Comparison of ENCODE assay signal across 8 cellular contexts in the genomic region with DNA sequence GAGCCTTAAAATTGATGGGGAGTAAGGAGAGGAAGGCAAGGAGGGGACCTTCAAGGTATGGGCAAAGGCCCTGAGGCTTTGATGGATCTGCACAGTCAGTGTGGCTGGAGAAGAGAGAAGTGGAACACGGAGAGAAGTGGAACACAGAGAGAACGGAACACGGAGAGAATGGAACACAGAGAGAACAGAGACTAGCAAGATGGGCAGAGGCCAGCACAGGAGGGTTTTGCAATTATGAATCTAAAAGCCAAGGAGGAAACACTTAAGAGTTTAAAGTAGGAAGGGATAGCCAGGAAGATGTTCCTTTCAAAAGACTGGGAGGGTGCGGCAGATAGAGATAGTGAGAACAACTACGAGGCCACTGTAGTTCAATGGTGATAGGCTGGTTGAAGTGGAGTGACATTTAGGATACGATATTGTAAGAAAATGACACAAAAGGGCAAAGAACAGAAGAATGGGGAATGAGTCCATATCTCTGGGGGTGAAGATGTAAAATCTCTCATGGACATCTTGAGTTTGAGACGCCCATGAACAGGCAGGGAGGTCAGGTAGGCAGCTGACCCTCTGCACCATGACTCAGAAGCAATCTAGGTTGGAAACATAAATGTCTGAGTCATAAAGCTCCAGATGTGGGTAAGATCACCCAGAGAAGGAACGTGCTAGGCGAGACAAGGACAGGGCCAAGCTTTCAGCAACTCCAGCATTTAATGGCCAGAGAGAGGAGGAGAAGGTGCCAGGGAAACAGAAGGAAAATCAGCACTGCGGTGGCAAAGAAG. TPM values are rescaled to one million over a fixed set of nuclear protein-coding genes. Genes with fewer than 3 reads are reported as not detected.
A peak's percentile ranks its signal among the peaks of the same experiment; 100 is the strongest.
DNase-seq lines count a peak whose midpoint lies in the region; ATAC-seq and TF ChIP-seq lines count a peak whose summit lies in the region.

No MANE protein-coding gene starts in this region.

- H3K9me3 Mint-ChIP-seq in activated CD8-positive, alpha-beta T cell treated with anti-CD3 and anti-CD28 coated beads for 36 hours = no peaks in the 10 kb centered on the region
- no peaks in the 10 kb centered on the region for H3K9me3 Mint-ChIP-seq in activated CD8-positive, alpha-beta T cell treated with anti-CD3 and anti-CD28 coated beads, Interleukin-2, amount 10 ng/mL, durations not matched to agents 7 days and 5 days (ENCODE audit: insufficient read depth)

- no peak for TF ChIP-seq CTCF in activated CD8-positive, alpha-beta T cell treated with anti-CD3 and anti-CD28 coated beads for 36 hours (IDR thresholded peaks at IDR 0.05)
- no peak for TF ChIP-seq CTCF in tibial artery (IDR thresholded peaks at IDR 0.05)

- H3K36me3 Mint-ChIP-seq in activated CD8-positive, alpha-beta T cell treated with anti-CD3 and anti-CD28 coated beads for 36 hours (ENCODE audit: low read depth) = peaks cover 35% of the 10 kb centered on the region
- peaks cover 48% of the 10 kb centered on the region for H3K36me3 Mint-ChIP-seq in activated CD8-positive, alpha-beta T cell treated with anti-CD3 and anti-CD28 coated beads, Interleukin-2, amount 10 ng/mL, durations not matched to agents 7 days and 5 days (ENCODE audit: low read depth)

- H3K9me3 ChIP-seq in adipocyte (ENCODE audit: control insufficient read depth, low read length) (no peaks in the 10 kb centered on the region), tibial artery (no peaks in the 10 kb centered on the region)

- CTCF ChIA-PET in activated CD8-positive, alpha-beta T cell treated with anti-CD3 and anti-CD28 coated beads for 36 hours (lab: Charles Lee) = interaction anchor here (1.0 to 4.9 kb wide), 3 partner anchors 21 to 58 kb away, joined by 3 to 28 read pairs (median 9); no protein-coding TSS in a partner anchor
- CTCF ChIA-PET in activated CD8-positive, alpha-beta T cell treated with anti-CD3 and anti-CD28 coated beads, Interleukin-2, amount 10 ng/mL, durations not matched to agents 7 days and 5 days (lab: Charles Lee) = interaction anchor here (1.3 to 2.3 kb wide), 2 partner anchors 12 to 13 kb away, joined by 3 to 6 read pairs; no protein-coding TSS in a partner anchor

- intact Hi-C loops in activated CD8-positive, alpha-beta T cell treated with anti-CD3 and anti-CD28 coated beads for 36 hours (cut with micrococcal nuclease) = no loop called here
- intact Hi-C loops in tibial artery (cut with DNase I; ENCODE audit: low total_unique reads) = no loop called here

- peak overlapping the region; percentile 80 to 82 for H3K27ac ChIP-seq in tibial artery

- H3K4me1 Mint-ChIP-seq in activated CD8-positive, alpha-beta T cell treated with anti-CD3 and anti-CD28 coated beads for 36 hours (ENCODE audit: low read depth) = peaks cover 48% of the 10 kb centered on the region
- H3K4me1 Mint-ChIP-seq in activated CD8-positive, alpha-beta T cell treated with anti-CD3 and anti-CD28 coated beads, Interleukin-2, amount 10 ng/mL, durations not matched to agents 7 days and 5 days (ENCODE audit: low read depth) = peaks cover 26% of the 10 kb centered on the region

- peak; percentile 80 for ATAC-seq in activated CD8-positive, alpha-beta T cell treated with anti-CD3 and anti-CD28 coated beads for 36 hours
- ATAC-seq in activated CD8-positive, alpha-beta T cell treated with anti-CD3 and anti-CD28 coated beads, Interleukin-2, amount 10 ng/mL, durations not matched to agents 7 days and 5 days = no peak
- no peak for ATAC-seq in HG03139 (IDR thresholded peaks at IDR 0.05; ENCODE audit: unreplicated experiment)

- H3K36me3 ChIP-seq in adipocyte (ENCODE audit: control insufficient read depth, insufficient read depth, low read length, severe bottlenecking) (peaks cover 3% of the 10 kb centered on the region), tibial artery (no peaks in the 10 kb centered on the region)

- no peaks in the 10 kb centered on the region for H3K27me3 ChIP-seq in adipocyte (replicated peaks; ENCODE audit: control insufficient read depth, insufficient read depth, low read length)
- H3K27me3 ChIP-seq in tibial artery = no peaks in the 10 kb centered on the region

- H3K4me3 ChIP-seq in adipocyte (ENCODE audit: low read length) = no peak overlapping the region
- no peak overlapping the region for H3K4me3 ChIP-seq in tibial artery

- POLR2A ChIA-PET in activated CD8-positive, alpha-beta T cell treated with anti-CD3 and anti-CD28 coated beads for 36 hours (lab: Charles Lee) = interaction anchor here (0.9 kb wide), 1 partner anchor 19 kb away, joined by 3 read pairs; no protein-coding TSS in a partner anchor
- POLR2A ChIA-PET in activated CD8-positive, alpha-beta T cell treated with anti-CD3 and anti-CD28 coated beads, Interleukin-2, amount 10 ng/mL, durations not matched to agents 7 days and 5 days (lab: Charles Lee) = no interaction called here

- H3K27me3 Mint-ChIP-seq in activated CD8-positive, alpha-beta T cell treated with anti-CD3 and anti-CD28 coated beads for 36 hours = no peaks in the 10 kb centered on the region
- H3K27me3 Mint-ChIP-seq in activated CD8-positive, alpha-beta T cell treated with anti-CD3 and anti-CD28 coated beads, Interleukin-2, amount 10 ng/mL, durations not matched to agents 7 days and 5 days (ENCODE audit: low read depth) = no peaks in the 10 kb centered on the region

- H3K9ac ChIP-seq in adipocyte (ENCODE audit: low read length) = peak overlapping the region; percentile 72

- peaks cover 69% of the 10 kb centered on the region for H3K4me1 ChIP-seq in adipocyte (ENCODE audit: control insufficient read depth, insufficient read depth, low read length)
- peaks cover 8 to 87% (median 49%) of the 10 kb centered on the region in 4 donors for H3K4me1 ChIP-seq in tibial artery

- peak; percentile 12 for DNase-seq in activated CD8-positive, alpha-beta T cell treated with anti-CD3 and anti-CD28 coated beads for 36 hours
- DNase-seq in activated CD8-positive, alpha-beta T cell treated with anti-CD3 and anti-CD28 coated beads, Interleukin-2, amount 10 ng/mL, durations not matched to agents 7 days and 5 days = no peak
- DNase-seq in adipocyte (ENCODE audit: low read depth) (peak; percentile 79), kidney tubule cell (ENCODE audit: low spot score) (peak; percentile 83), tibial artery (no peak), amygdala (lab: John Stamatoyannopoulos, UW) (no peak)
- no peak for DNase-seq in stimulated activated CD4-positive, alpha-beta T cell treated with anti-CD3 and anti-CD28 coated beads, Interleukin-2, amount 100 ng/mL, for 24 hours

- no peak overlapping the region for H3K4me3 Mint-ChIP-seq in activated CD8-positive, alpha-beta T cell treated with anti-CD3 and anti-CD28 coated beads for 36 hours
- H3K4me3 Mint-ChIP-seq in activated CD8-positive, alpha-beta T cell treated with anti-CD3 and anti-CD28 coated beads, Interleukin-2, amount 10 ng/mL, durations not matched to agents 7 days and 5 days = no peak overlapping the region

- H3K27ac Mint-ChIP-seq in activated CD8-positive, alpha-beta T cell treated with anti-CD3 and anti-CD28 coated beads for 36 hours = peak overlapping the region; percentile 36
- no peak overlapping the region for H3K27ac Mint-ChIP-seq in activated CD8-positive, alpha-beta T cell treated with anti-CD3 and anti-CD28 coated beads, Interleukin-2, amount 10 ng/mL, durations not matched to agents 7 days and 5 days

RNA-seq across cellular contexts. Expression of a gene that starts 25.4 kb away (rescaled TPM):
- 10 to 100 TPM; 31.9 to 33.4 TPM for total RNA-seq in activated CD8-positive, alpha-beta T cell treated with anti-CD3 and anti-CD28 coated beads for 36 hours
- total RNA-seq in activated CD8-positive, alpha-beta T cell treated with anti-CD3 and anti-CD28 coated beads, Interleukin-2, amount 10 ng/mL, durations not matched to agents 7 days and 5 days = 10 to 100 TPM; 44.3 to 44.7 TPM

Comparison
In these comparisons a context has a peak if more than half of its experiments do, and no peak if none do; other contexts are left out.
1. DNase-seq: peak in activated CD8-positive, alpha-beta T cell treated with anti-CD3 and anti-CD28 coated beads for 36 hours (single experiment), adipocyte (single experiment) and kidney tubule cell (single experiment); none in activated CD8-positive, alpha-beta T cell treated with anti-CD3 and anti-CD28 coated beads, Interleukin-2, amount 10 ng/mL, durations not matched to agents 7 days and 5 days (single experiment), tibial artery (0 of 2), stimulated activated CD4-positive, alpha-beta T cell treated with anti-CD3 and anti-CD28 coated beads, Interleukin-2, amount 100 ng/mL, for 24 hours (0 of 2) and amygdala (0 of 56).